2 cellular contexts compared by ENCODE assay signal in the genomic region with DNA sequence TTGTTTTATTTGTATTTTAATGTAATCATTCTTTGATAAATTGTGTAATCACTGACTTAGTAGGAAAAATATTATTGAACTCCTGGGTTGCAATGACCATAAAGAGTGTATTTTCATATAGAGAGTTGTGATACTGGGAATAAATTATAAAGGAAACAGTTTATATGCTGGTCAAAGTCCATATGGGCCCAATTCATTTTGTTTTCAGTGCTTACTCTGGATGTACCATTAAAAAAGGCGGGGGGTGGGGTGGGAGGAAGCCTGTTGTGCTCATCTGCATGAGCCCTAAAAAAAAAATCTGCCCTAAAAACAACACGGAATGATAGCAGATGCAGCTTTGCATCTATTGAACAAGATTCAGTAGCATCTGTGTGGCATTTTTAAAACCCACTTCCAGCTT.
TF ChIP-seq lines count a peak whose summit lies in the region.

No MANE protein-coding gene starts in this region.

TF ChIP-seq in HEK293, 187 proteins besides CTCF, POLR2A, EP300 and RAD21:
- TF ChIP-seq, protein P1, sequence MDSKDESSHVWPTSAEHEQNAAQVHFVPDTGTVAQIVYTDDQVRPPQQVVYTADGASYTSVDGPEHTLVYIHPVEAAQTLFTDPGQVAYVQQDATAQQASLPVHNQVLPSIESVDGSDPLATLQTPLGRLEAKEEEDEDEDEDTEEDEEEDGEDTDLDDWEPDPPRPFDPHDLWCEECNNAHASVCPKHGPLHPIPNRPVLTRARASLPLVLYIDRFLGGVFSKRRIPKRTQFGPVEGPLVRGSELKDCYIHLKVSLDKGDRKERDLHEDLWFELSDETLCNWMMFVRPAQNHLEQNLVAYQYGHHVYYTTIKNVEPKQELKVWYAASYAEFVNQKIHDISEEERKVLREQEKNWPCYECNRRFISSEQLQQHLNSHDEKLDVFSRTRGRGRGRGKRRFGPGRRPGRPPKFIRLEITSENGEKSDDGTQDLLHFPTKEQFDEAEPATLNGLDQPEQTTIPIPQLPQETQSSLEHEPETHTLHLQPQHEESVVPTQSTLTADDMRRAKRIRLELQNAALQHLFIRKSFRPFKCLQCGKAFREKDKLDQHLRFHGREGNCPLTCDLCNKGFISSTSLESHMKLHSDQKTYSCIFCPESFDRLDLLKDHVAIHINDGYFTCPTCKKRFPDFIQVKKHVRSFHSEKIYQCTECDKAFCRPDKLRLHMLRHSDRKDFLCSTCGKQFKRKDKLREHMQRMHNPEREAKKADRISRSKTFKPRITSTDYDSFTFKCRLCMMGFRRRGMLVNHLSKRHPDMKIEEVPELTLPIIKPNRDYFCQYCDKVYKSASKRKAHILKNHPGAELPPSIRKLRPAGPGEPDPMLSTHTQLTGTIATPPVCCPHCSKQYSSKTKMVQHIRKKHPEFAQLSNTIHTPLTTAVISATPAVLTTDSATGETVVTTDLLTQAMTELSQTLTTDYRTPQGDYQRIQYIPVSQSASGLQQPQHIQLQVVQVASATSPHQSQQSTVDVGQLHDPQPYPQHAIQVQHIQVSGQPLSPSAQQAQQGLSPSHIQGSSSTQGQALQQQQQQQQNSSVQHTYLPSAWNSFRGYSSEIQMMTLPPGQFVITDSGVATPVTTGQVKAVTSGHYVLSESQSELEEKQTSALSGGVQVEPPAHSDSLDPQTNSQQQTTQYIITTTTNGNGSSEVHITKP (tag by site-specific recombination; IDR thresholded peaks at IDR 0.05), result 0 out of 2 replicates have a peak, but pooled peaks have one; percentile 23
- TF ChIP-seq ZNF132 (tag by site-specific recombination; IDR thresholded peaks at IDR 0.05; ENCODE audit: borderline replicate concordance), result no peak

TF ChIP-seq in IMR-90, 13 proteins besides CTCF, POLR2A, EP300 and RAD21 (continued from another document):
- no peak for TF ChIP-seq CEBPB (IDR thresholded peaks at IDR 0.05; ENCODE audit: low read depth, low read length)
- no peak for TF ChIP-seq MXI1 (IDR thresholded peaks at IDR 0.05; ENCODE audit: borderline replicate concordance, low read depth, low read length)
- no peak for TF ChIP-seq FOS (IDR thresholded peaks at IDR 0.05; ENCODE audit: low read depth, low read length)
- no peak for TF ChIP-seq RCOR1 (IDR thresholded peaks at IDR 0.05; ENCODE audit: insufficient replicate concordance, low read length)
TF ChIP-seq in IMR-90: peak in this region for 0.
